ENCODE assay signal across 8 cellular contexts in the genomic region with DNA sequence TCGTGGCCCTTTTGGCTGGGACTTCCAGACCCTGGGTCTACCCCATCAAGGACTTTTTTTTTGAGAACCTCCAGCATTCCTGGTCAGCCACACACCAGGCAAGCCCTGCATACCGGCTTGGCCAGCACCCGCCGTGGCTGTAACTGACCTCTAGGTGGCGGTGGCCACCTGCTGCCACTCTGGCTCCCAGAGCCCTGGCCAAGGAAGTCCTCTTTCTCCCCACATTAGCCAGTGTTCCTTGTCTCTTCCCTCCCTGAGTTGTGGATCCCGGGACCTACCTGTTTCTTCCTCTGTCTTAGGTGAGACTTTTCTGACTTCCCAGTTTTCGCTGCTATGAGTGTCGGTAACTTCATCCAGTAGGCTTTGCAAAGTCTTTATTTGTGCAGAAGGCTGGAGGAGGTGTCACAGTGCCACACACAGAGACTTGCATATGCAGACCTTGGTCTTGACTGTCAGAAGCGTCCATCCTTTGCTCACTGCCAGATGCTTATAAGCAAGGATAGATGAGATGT.
DNase-seq lines count a peak whose midpoint lies in the region; ATAC-seq and TF ChIP-seq lines count a peak whose summit lies in the region.

No MANE protein-coding gene starts in this region.

- dilution Hi-C loops in IMR-90 (cut with HindIII; ENCODE audit: low sequenced_read_pairs, unreplicated experiment) = no loop called here

- DNase-seq in DMS153 treated with DMSO at 0.1 percent for 48 hours (lab: John Stamatoyannopoulos, UW; ENCODE audit: unreplicated experiment) (peak; percentile 56), IMR-90 (peak; percentile 55), Peyer's patch (peak; percentile 30 to 78 (median 74)), amniotic stem cell (lab: John Stamatoyannopoulos, UW) (peak; percentile 66), hepatic stellate cell (ENCODE audit: low spot score) (peak; percentile 67), renal cortical epithelial cell (ENCODE audit: low read depth) (peak; percentile 41)

- intact Hi-C loops in IMR-90 (cut with micrococcal nuclease) = loop anchor here (1.0 to 10.0 kb wide), 3 partner anchors 231 to 364 kb away; no protein-coding TSS in a partner anchor

- peak; percentile 94 for TF ChIP-seq RAD21 in IMR-90 (IDR thresholded peaks at IDR 0.05; ENCODE audit: low read length)

- H4K8ac ChIP-seq in IMR-90 (ENCODE audit: low read depth in 2 of 2, low read length in 2 of 2) = no peak overlapping the region

- POLR2A ChIA-PET in IMR-90 (lab: Charles Lee; ENCODE audit: unreplicated experiment) = no interaction called here

- no peak overlapping the region for H4K5ac ChIP-seq in IMR-90 (ENCODE audit: low read depth, low read length)

- H3K9ac ChIP-seq in IMR-90 (ENCODE audit: low read depth, low read length) = no peak overlapping the region

- H3K4me1 ChIP-seq in IMR-90 (ENCODE audit: control insufficient read depth, insufficient read depth, low read length) (no peaks in the 10 kb centered on the region), Peyer's patch (no peaks in the 10 kb centered on the region)

- in situ Hi-C loops in IMR-90 (cut with MboI; ENCODE audit: low sequenced_read_pairs) = loop anchor here (10.0 to 25.0 kb wide), 2 partner anchors 369 to 1432 kb away; no protein-coding TSS in a partner anchor

- no peak overlapping the region for H3K14ac ChIP-seq in IMR-90 (replicated peaks; ENCODE audit: low read depth, low read length)

- no peak overlapping the region for H3K18ac ChIP-seq in IMR-90 (ENCODE audit: low read depth, low read length)

- no peak overlapping the region for H4K91ac ChIP-seq in IMR-90 (ENCODE audit: insufficient read depth, low read depth, low read length)

- H2AK9ac ChIP-seq in IMR-90 (replicated peaks; ENCODE audit: low read depth, low read length, poor library complexity) = peak overlapping the region; percentile 7

- H3K27me3 ChIP-seq in IMR-90 (ENCODE audit: control insufficient read depth, insufficient read depth, low read length) = no peaks in the 10 kb centered on the region
- no peaks in the 10 kb centered on the region for H3K27me3 ChIP-seq in Peyer's patch

- TF ChIP-seq CTCF in IMR-90 (conservative IDR thresholded peaks at IDR 0.05; ENCODE audit: low read depth, low read length) (peak; percentile 89), Peyer's patch (IDR thresholded peaks at IDR 0.05) (peak; percentile 20 to 90 (median 80))

- ATAC-seq in IMR-90 (ENCODE audit: low read depth) (peak; percentile 100), HG03108 (IDR thresholded peaks at IDR 0.05; ENCODE audit: unreplicated experiment) (no peak), GM21737 (IDR thresholded peaks at IDR 0.05; ENCODE audit: unreplicated experiment) (no peak)

- H4K20me1 ChIP-seq in IMR-90 (ENCODE audit: insufficient read depth, low read length) = 0 out of 2 replicates have a peak, but pooled peaks cover 5% of the 10 kb centered on the region

- no peak overlapping the region for H2AK5ac ChIP-seq in IMR-90 (ENCODE audit: low read depth, low read length)

- H2AFZ ChIP-seq in IMR-90 (replicated peaks; ENCODE audit: low read length, poor library complexity) = no peak overlapping the region

- H3K79me1 ChIP-seq in IMR-90 (ENCODE audit: low read depth in 1 of 2, low read length in 2 of 2) = no peaks in the 10 kb centered on the region

- no peak overlapping the region for H2BK20ac ChIP-seq in IMR-90 (ENCODE audit: low read depth, low read length)

- no peak overlapping the region for H2BK15ac ChIP-seq in IMR-90 (ENCODE audit: low read depth, low read length)

- H3K36me3 ChIP-seq in IMR-90 (ENCODE audit: control insufficient read depth, insufficient read depth, low read length) = no peaks in the 10 kb centered on the region
- no peaks in the 10 kb centered on the region for H3K36me3 ChIP-seq in Peyer's patch

- TF ChIP-seq POLR2A in IMR-90 (IDR thresholded peaks at IDR 0.05; ENCODE audit: low read depth, low read length) (no peak), Peyer's patch (IDR thresholded peaks at IDR 0.05) (no peak)

- no TSS peak for BruUV-seq in IMR-90 (replicated peaks; lab: Mats Ljungman, UMichigan)

- H3K9me3 ChIP-seq in IMR-90 (ENCODE audit: control insufficient read depth, insufficient read depth, low read length) (no peaks in the 10 kb centered on the region), Peyer's patch (no peaks in the 10 kb centered on the region)

- no peak overlapping the region for H3K4ac ChIP-seq in IMR-90 (ENCODE audit: low read depth, low read length)

- H3K4me2 ChIP-seq in IMR-90 (ENCODE audit: low read depth, low read length) = no peak overlapping the region

- H2BK5ac ChIP-seq in IMR-90 (ENCODE audit: low read depth, low read length, poor library complexity, severe bottlenecking) = no peak overlapping the region

- no CpG with 5 or more reads among the region's 9 CpGs for WGBS in IMR-90 (ENCODE audit: extremely low coverage in 2 of 2, insufficient read length in 1 of 2), 2 experiments

- H3K23ac ChIP-seq in IMR-90 (ENCODE audit: low read depth, low read length) = no peak overlapping the region

- H3K9me1 ChIP-seq in IMR-90 (ENCODE audit: insufficient read depth, low read length) = peaks cover 3% of the 10 kb centered on the region; the same call in 1 of the 2 replicates

- H3K56ac ChIP-seq in IMR-90 (ENCODE audit: extremely low read depth, insufficient read depth, low read length) = no peak overlapping the region

- H3K27ac ChIP-seq in IMR-90 (ENCODE audit: insufficient read depth, low read length) (no peak overlapping the region), Peyer's patch (no peak overlapping the region)

- H3K4me3 ChIP-seq in IMR-90 (ENCODE audit: insufficient read depth, low read depth, low read length) = no peak overlapping the region
- no peak overlapping the region for H3K4me3 ChIP-seq in Peyer's patch

- CTCF ChIA-PET in IMR-90 (lab: Yijun Ruan, JAX) = interaction anchor here (0.7 to 1.1 kb wide), 3 partner anchors 24 to 136 kb away, joined by 3 to 4 read pairs (median 4); no protein-coding TSS in a partner anchor

- H2BK120ac ChIP-seq in IMR-90 (ENCODE audit: low read depth, low read length) = no peak overlapping the region

TF ChIP-seq in IMR-90, 13 proteins besides CTCF, POLR2A, EP300 and RAD21:
- TF ChIP-seq MXI1 (IDR thresholded peaks at IDR 0.05; ENCODE audit: borderline replicate concordance, low read depth, low read length) = no peak
- TF ChIP-seq SMC3 (IDR thresholded peaks at IDR 0.05; ENCODE audit: low read depth, low read length) = peak; percentile 77
- no peak for TF ChIP-seq RCOR1 (IDR thresholded peaks at IDR 0.05; ENCODE audit: insufficient replicate concordance, low read length)
- TF ChIP-seq ELK1 (IDR thresholded peaks at IDR 0.05; ENCODE audit: borderline replicate concordance, low read depth, low read length) = no peak
